In genomic region chr12:122062832-122063690, GRCh38 we compare ENCODE assay signal across 8 cellular contexts. TPM values are rescaled to one million over a fixed set of nuclear protein-coding genes. Genes with fewer than 3 reads are reported as not detected.
DNase-seq lines count a peak whose midpoint lies in the region; ATAC-seq and TF ChIP-seq lines count a peak whose summit lies in the region.

No MANE protein-coding gene starts in this region.

- ATAC-seq in HG02981 (IDR thresholded peaks at IDR 0.05; ENCODE audit: unreplicated experiment): no peak

- POLR2A ChIA-PET in Caco-2 (lab: Charles Lee): interaction anchor here (0.5 to 1.4 kb wide), 5 partner anchors 13 to 266 kb away, joined by 3 to 6 read pairs (median 4); partner anchors contain the start of gene MLXIP

- H3K9me3 ChIP-seq in Caco-2 (no peaks in the 10 kb centered on the region), ascending aorta (no peaks in the 10 kb centered on the region), iPS-18a (ENCODE audit: control insufficient read depth, low read depth, low read length) (no peaks in the 10 kb centered on the region)

- no peaks in the 10 kb centered on the region for H3K36me3 ChIP-seq in Caco-2 (ENCODE audit: control insufficient read depth, insufficient read depth, low read length)
- peaks cover 0 to 21% of the 10 kb centered on the region in 2 donors for H3K36me3 ChIP-seq in ascending aorta
- H3K36me3 ChIP-seq in iPS-18a (ENCODE audit: control insufficient read depth, low read depth, low read length): peaks cover 12% of the 10 kb centered on the region

- TF ChIP-seq CTCF in Caco-2 (IDR thresholded peaks at IDR 0.05; ENCODE audit: insufficient read depth in 1 of 2, low read depth in 1 of 2, low read length in 1 of 2, severe bottlenecking in 1 of 2, unreplicated experiment in 1 of 2) (no peak), ascending aorta (IDR thresholded peaks at IDR 0.05) (no peak)

- CTCF ChIA-PET in Caco-2 (lab: Charles Lee): interaction anchor here (0.8 to 1.7 kb wide), 9 partner anchors 9 to 140 kb away, joined by 3 to 9 read pairs (median 6); partner anchors contain the start of genes B3GNT4 and MLXIP

- DNase-seq in Caco-2 (peak; percentile 70 to 84), NCI-H2029 treated with DMSO at 0.1 percent for 48 hours (lab: John Stamatoyannopoulos, UW) (peak; percentile 66), ascending aorta (ENCODE audit: low spot score in 2 of 2) (peak in 1 of 2 donors; percentile 81), NCI-H524 treated with DMSO at 0.1 percent for 48 hours (lab: John Stamatoyannopoulos, UW) (no peak)
- DNase-seq in stimulated activated CD4-positive, alpha-beta T cell treated with anti-CD3 and anti-CD28 coated beads, Interleukin-2, amount 100 ng/mL, for 24 hours: no peak

- no peaks in the 10 kb centered on the region for H3K9me3 Mint-ChIP-seq in Caco-2 (ENCODE audit: unreplicated experiment)

- peaks cover 27% of the 10 kb centered on the region for H3K4me1 ChIP-seq in Caco-2
- H3K4me1 ChIP-seq in ascending aorta: peaks cover 17 to 29% of the 10 kb centered on the region in 2 donors
- H3K4me1 ChIP-seq in iPS-18a (ENCODE audit: control insufficient read depth, low read depth, low read length): peaks cover 22% of the 10 kb centered on the region

- peaks cover 19% of the 10 kb centered on the region for H3K4me1 Mint-ChIP-seq in Caco-2 (ENCODE audit: low read depth, unreplicated experiment)

- H3K27me3 ChIP-seq in Caco-2 (replicated peaks; ENCODE audit: control insufficient read depth, insufficient read depth, low read length) (no peaks in the 10 kb centered on the region), ascending aorta (no peaks in the 10 kb centered on the region), iPS-18a (ENCODE audit: control insufficient read depth, insufficient read depth, low read length) (no peaks in the 10 kb centered on the region)

- H3K27ac Mint-ChIP-seq in Caco-2 (ENCODE audit: unreplicated experiment): peak overlapping the region; percentile 83

- H3K4me3 ChIP-seq in Caco-2 (ENCODE audit: low read depth, low read length): 0 out of 2 replicates have a peak overlapping the region, but pooled peaks have one; percentile 2
- peak overlapping the region; percentile 33 to 35 for H3K4me3 ChIP-seq in ascending aorta
- H3K4me3 ChIP-seq in iPS-18a (ENCODE audit: low read length): no peak overlapping the region
- H3K4me3 ChIP-seq in skin epidermis: no peak overlapping the region

- no peaks in the 10 kb centered on the region for H3K27me3 Mint-ChIP-seq in Caco-2 (ENCODE audit: insufficient read depth, unreplicated experiment)

- peak overlapping the region; percentile 85 for H3K4me3 Mint-ChIP-seq in Caco-2 (ENCODE audit: unreplicated experiment)

- intact Hi-C loops in Caco-2 (cut with micrococcal nuclease; ENCODE audit: unreplicated experiment): no loop called here
- intact Hi-C loops in ascending aorta (cut with DNase I): no loop called here

- no TSS peak for BruUV-seq in Caco-2 (replicated peaks; lab: Mats Ljungman, UMichigan)

- H3K27ac ChIP-seq in ascending aorta (peak overlapping the region; percentile 80 to 84), iPS-18a (ENCODE audit: low read length) (no peak overlapping the region), skin epidermis (peak overlapping the region in 20 of 21 experiments; percentile 22 to 76 (median 61))

- peak overlapping the region; percentile 17 for H3K9ac ChIP-seq in iPS-18a (ENCODE audit: low read length)

- H3K36me3 Mint-ChIP-seq in Caco-2 (ENCODE audit: insufficient read depth, unreplicated experiment): peaks cover 38% of the 10 kb centered on the region

RNA-seq across cellular contexts. Expression of gene MLXIP, which starts 15.5 kb away (rescaled TPM):
- total RNA-seq in Caco-2 (2022): 51.3 and 54.5 TPM in 2 replicates
- 62.3 TPM for total RNA-seq in ascending aorta

RNA-seq across cellular contexts. Expression of gene BCL7A, which starts 41.4 kb away (rescaled TPM):
- total RNA-seq in Caco-2 (2022): 13.0 and 15.5 TPM in 2 replicates
- total RNA-seq in ascending aorta: 3.2 TPM

Comparison
In these comparisons a context has a peak if more than half of its experiments do, and no peak if none do; other contexts are left out.
1. DNase-seq: peak in Caco-2 (2 of 2) and NCI-H2029 treated with DMSO at 0.1 percent for 48 hours (single experiment); none in NCI-H524 treated with DMSO at 0.1 percent for 48 hours (single experiment) and stimulated activated CD4-positive, alpha-beta T cell treated with anti-CD3 and anti-CD28 coated beads, Interleukin-2, amount 100 ng/mL, for 24 hours (0 of 2).
2. H3K4me3 ChIP-seq: peak in Caco-2 (single experiment) and ascending aorta (2 of 2); none in iPS-18a (single experiment) and skin epidermis (0 of 7).